Comparison of ENCODE assay signal across 21 cellular contexts in genomic region chr13:24175847-24176246, GRCh38.
"Had no signal": no experiment of that assay in that cellular context is flagged by ENCODE, and none has a peak within 500 bp of the region (broad histone marks: within the 10 kb centered on the region; RNA-seq: fewer than 3 reads in every experiment).

No MANE protein-coding gene starts in this region.

- DNase-seq: effector memory CD4-positive, alpha-beta T cell; esophagus squamous epithelium; foreskin fibroblast; glutamatergic neuron; immature natural killer cell; left ventricle myocardium inferior; mesendoderm; naive B cell; posterior cingulate gyrus; sigmoid colon; stimulated activated CD4-positive, alpha-beta T cell treated with anti-CD3 and anti-CD28 coated beads, Interleukin-12 subunit alpha, Interleukin-12 subunit beta, amount 100 ng/mL, for 4 hours; stimulated activated naive CD4-positive, alpha-beta T cell; upper lobe of left lung; uterus had no signal

- H3K27me3 ChIP-seq: esophagus squamous epithelium, gastroesophageal sphincter, neutrophil, sigmoid colon, suprapubic skin, thyroid gland, upper lobe of left lung, uterus had no signal

- ATAC-seq: gastroesophageal sphincter had no signal

- H3K36me3 ChIP-seq: esophagus squamous epithelium, gastroesophageal sphincter, left ventricle myocardium inferior, neutrophil, sigmoid colon, suprapubic skin, thyroid gland, upper lobe of left lung, uterus had no signal

- H3K4me3 ChIP-seq: esophagus squamous epithelium, gastroesophageal sphincter, left ventricle myocardium inferior, sigmoid colon, skin epidermis, suprapubic skin, thyroid gland, upper lobe of left lung, uterus had no signal

- H3K27ac ChIP-seq: epithelial cell of prostate, esophagus squamous epithelium, gastroesophageal sphincter, left ventricle myocardium inferior, neutrophil, sigmoid colon, skin epidermis, suprapubic skin, thyroid gland, uterus had no signal

- H3K4me1 ChIP-seq: gastroesophageal sphincter had no signal

- FAIRE-seq: keratinocyte had no signal

- H3K9me3 ChIP-seq: esophagus squamous epithelium, gastroesophageal sphincter, left ventricle myocardium inferior, neutrophil, sigmoid colon, suprapubic skin, thyroid gland, upper lobe of left lung, uterus had no signal
